33 cellular contexts compared by ENCODE assay signal in the genomic region with DNA sequence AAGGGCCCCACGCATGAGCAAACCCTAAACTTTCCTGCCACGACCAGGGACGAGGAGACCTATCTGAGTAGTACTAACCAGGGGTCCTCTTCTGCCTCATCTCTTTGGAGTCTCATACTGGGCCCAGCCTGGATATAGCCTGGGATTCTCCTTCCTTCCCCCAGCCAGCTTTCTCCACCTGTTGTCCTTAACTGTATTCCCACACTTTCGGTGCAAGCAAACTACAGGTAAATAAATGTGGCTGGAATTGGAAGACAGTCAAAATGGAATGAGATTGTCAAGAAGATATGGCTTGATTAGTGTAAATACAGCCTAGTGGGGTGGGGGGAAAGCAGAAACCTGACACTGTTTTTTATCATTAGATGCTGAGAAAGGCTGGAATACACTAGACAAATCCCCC. TPM values are rescaled to one million over a fixed set of nuclear protein-coding genes. Genes with fewer than 3 reads are reported as not detected.
"Had no signal": no experiment of that assay in that cellular context is flagged by ENCODE, and none has a peak within 500 bp of the region (broad histone marks: within the 10 kb centered on the region; RNA-seq: fewer than 3 reads in every experiment).

No MANE protein-coding gene starts in this region.

- H3K36me3 Mint-ChIP-seq: immature natural killer cell; stimulated activated effector memory CD8-positive, alpha-beta T cell treated with anti-CD3 and anti-CD28 coated beads, Interleukin-12 subunit alpha, Interleukin-12 subunit beta, amount 100 ng/mL, for 72 hours had no signal

- H3K27me3 Mint-ChIP-seq: stimulated activated naive CD8-positive, alpha-beta T cell treated with anti-CD3 and anti-CD28 coated beads, Interleukin-15, Interleukin-2, amounts not matched to agents 100 ng/mL and 50 ng/mL, for 24 hours had no signal

- H3K9me3 Mint-ChIP-seq: central memory CD8-positive, alpha-beta T cell; immature natural killer cell; stimulated activated effector memory CD8-positive, alpha-beta T cell treated with anti-CD3 and anti-CD28 coated beads, Interleukin-12 subunit alpha, Interleukin-12 subunit beta, amount 100 ng/mL, for 72 hours; stimulated activated naive CD8-positive, alpha-beta T cell treated with anti-CD3 and anti-CD28 coated beads, Interleukin-15, Interleukin-2, amounts not matched to agents 100 ng/mL and 50 ng/mL, for 24 hours had no signal

- H3K4me3 Mint-ChIP-seq: activated naive CD4-positive, alpha-beta T cell treated with anti-CD3 and anti-CD28 coated beads for 36 hours; activated T-helper 1 cell treated with anti-CD3 and anti-CD28 coated beads, Interleukin-12 subunit alpha, Interleukin-12 subunit beta, Interleukin-2, Interleukin-4 antibody, amounts not matched to agents 30 ng/mL and 10 ng/mL and 1 ng/mL, durations not matched to agents 14 hours and 24 hours and 36 hours; central memory CD8-positive, alpha-beta T cell; immature natural killer cell; naive thymus-derived CD4-positive, alpha-beta T cell; stimulated activated effector memory CD8-positive, alpha-beta T cell treated with anti-CD3 and anti-CD28 coated beads, Interleukin-12 subunit alpha, Interleukin-12 subunit beta, amount 100 ng/mL, for 72 hours; stimulated activated naive CD8-positive, alpha-beta T cell treated with anti-CD3 and anti-CD28 coated beads, Interleukin-15, Interleukin-2, amounts not matched to agents 100 ng/mL and 50 ng/mL, for 24 hours; T-helper 2 cell treated with Interferon-gamma antibody and Interleukin-4, amounts not matched to agents 5 μg/mL and 100 μg/mL, for 36 hours had no signal

- H3K4me3 ChIP-seq: esophagus muscularis mucosa, heart left ventricle, ovary, prostate gland, sigmoid colon, thoracic aorta, uterus had no signal

- DNase-seq: activated CD4-positive, alpha-beta T cell treated with anti-CD3 and anti-CD28 coated beads for 4 hours; activated CD4-positive, alpha-beta T cell treated with anti-CD3 and anti-CD28 coated beads, Interleukin-2, amount 50 U/mL, for 4 hours; activated CD8-positive, alpha-beta memory T cell treated with anti-CD3 and anti-CD28 coated beads for 24 hours; activated effector memory CD4-positive, alpha-beta T cell treated with anti-CD3 and anti-CD28 coated beads, Interleukin-2, amount 50 U/mL, for 16 hours; activated naive CD4-positive, alpha-beta T cell treated with anti-CD3 and anti-CD28 coated beads for 36 hours; activated T-cell treated with anti-CD3 and anti-CD28 coated beads, Interleukin-2, amount 50 U/mL, for 1 hour; dermis blood vessel endothelial cell; effector CD4-positive, alpha-beta T cell; foreskin keratinocyte; heart left ventricle; hypothalamus; immature natural killer cell; kidney; left colon; mammary epithelial cell; midbrain; naive thymus-derived CD4-positive, alpha-beta T cell; ovary; retina; sigmoid colon; small intestine; stimulated activated CD4-positive, alpha-beta T cell treated with anti-CD3 and anti-CD28 coated beads, Interleukin-4, amount 100 ng/mL, for 24 hours; trophoblast cell; uterus had no signal

- H3K27ac Mint-ChIP-seq: activated T-helper 1 cell treated with anti-CD3 and anti-CD28 coated beads, Interleukin-12 subunit alpha, Interleukin-12 subunit beta, Interleukin-2, Interleukin-4 antibody, amounts not matched to agents 30 ng/mL and 10 ng/mL and 1 ng/mL, durations not matched to agents 14 hours and 24 hours and 36 hours; immature natural killer cell; naive thymus-derived CD4-positive, alpha-beta T cell; stimulated activated effector memory CD8-positive, alpha-beta T cell treated with anti-CD3 and anti-CD28 coated beads, Interleukin-12 subunit alpha, Interleukin-12 subunit beta, amount 100 ng/mL, for 72 hours; stimulated activated naive CD8-positive, alpha-beta T cell treated with anti-CD3 and anti-CD28 coated beads, Interleukin-15, Interleukin-2, amounts not matched to agents 100 ng/mL and 50 ng/mL, for 24 hours; T-helper 2 cell treated with Interferon-gamma antibody and Interleukin-4, amounts not matched to agents 5 μg/mL and 100 μg/mL, for 36 hours had no signal

- H3K4me1 Mint-ChIP-seq: immature natural killer cell had no signal

RNA-seq across cellular contexts. Expression of gene LY86, which starts 23.5 kb away (rescaled TPM):
- total RNA-seq: bronchial epithelial cell, dermis blood vessel endothelial cell, foreskin keratinocyte, mammary epithelial cell had no signal
